Comparison of ENCODE assay signal across 20 cellular contexts in the genomic region with DNA sequence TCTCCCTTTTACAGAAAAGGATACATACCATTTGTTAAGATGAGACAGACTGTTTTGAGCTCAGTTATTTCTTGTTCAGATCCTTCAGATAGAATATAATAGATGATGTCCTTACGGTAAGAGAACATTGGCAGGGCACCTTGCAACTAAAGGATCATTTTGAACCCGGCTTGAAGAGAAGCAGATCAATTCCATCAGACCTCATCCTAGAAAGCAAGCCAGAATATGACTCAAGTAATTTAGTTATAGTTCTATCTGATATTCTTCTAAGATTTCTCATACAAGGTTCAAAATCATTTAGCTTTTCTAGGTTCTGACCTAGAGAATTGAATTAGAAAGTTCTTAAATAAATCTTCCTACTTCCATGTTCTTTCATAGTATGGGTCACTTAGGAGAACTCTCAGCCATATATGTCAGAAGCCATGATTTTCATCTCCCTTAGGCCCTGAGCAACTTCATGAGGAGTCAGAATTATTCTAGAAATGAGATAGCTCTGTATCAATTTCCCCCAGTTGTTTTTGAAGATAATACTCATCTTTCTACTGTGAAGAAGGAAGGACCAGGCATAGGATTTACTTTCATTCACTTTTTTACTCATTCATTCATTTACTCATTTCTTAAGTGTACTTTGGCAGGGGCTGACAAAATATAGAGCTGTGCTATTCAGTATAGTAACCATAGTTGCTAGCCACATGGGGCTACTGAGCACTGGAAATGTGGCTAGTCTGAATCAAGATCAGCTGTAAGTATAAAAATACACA. TPM values are rescaled to one million over a fixed set of nuclear protein-coding genes. Genes with fewer than 3 reads are reported as not detected.
DNase-seq lines count a peak whose midpoint lies in the region; ATAC-seq and TF ChIP-seq lines count a peak whose summit lies in the region.
"Had no signal": no experiment of that assay in that cellular context is flagged by ENCODE, and none has a peak within 500 bp of the region (broad histone marks: within the 10 kb centered on the region; RNA-seq: fewer than 3 reads in every experiment).

No MANE protein-coding gene starts in this region.

- H3K9me3 Mint-ChIP-seq in activated T-cell treated with anti-CD3 and anti-CD28 coated beads, Interleukin-2, amount 50 U/mL, for 4 hours = no peaks in the 10 kb centered on the region
- peaks cover 3% of the 10 kb centered on the region for H3K9me3 Mint-ChIP-seq in activated T-helper 1 cell treated with anti-CD3 and anti-CD28 coated beads, Interleukin-12 subunit alpha, Interleukin-12 subunit beta, Interleukin-2, Interleukin-4 antibody, amounts not matched to agents 30 ng/mL and 10 ng/mL and 1 ng/mL, durations not matched to agents 14 hours and 24 hours and 36 hours

- DNase-seq in activated T-cell treated with anti-CD3 and anti-CD28 coated beads, Interleukin-2, amount 50 U/mL, for 4 hours = no peak
- DNase-seq in activated T-cell treated with anti-CD3 and anti-CD28 coated beads, Interleukin-2, amount 50 U/mL, for 1 hour = no peak
- DNase-seq in activated T-helper 1 cell treated with anti-CD3 and anti-CD28 coated beads, Interleukin-12 subunit alpha, Interleukin-12 subunit beta, Interleukin-2, Interleukin-4 antibody, amounts not matched to agents 30 ng/mL and 10 ng/mL and 1 ng/mL, durations not matched to agents 14 hours and 24 hours and 36 hours (ENCODE audit: low spot score) = no peak
- no peak for DNase-seq in colonic mucosa
- no peak for DNase-seq in NCI-H510A treated with DMSO at 0.1 percent for 48 hours (lab: John Stamatoyannopoulos, UW)
- DNase-seq: activated CD8-positive, alpha-beta memory T cell treated with anti-CD3 and anti-CD28 coated beads for 24 hours; left ventricle myocardium inferior; NCI-H1048; NCI-H2029 treated with DMSO at 0.1 percent for 48 hours; NCI-H446; RPMI8226; testis had no signal

- H3K27me3 ChIP-seq in neutrophil = no peaks in the 10 kb centered on the region
- H3K27me3 ChIP-seq in colonic mucosa = no peaks in the 10 kb centered on the region
- H3K27me3 ChIP-seq: testis had no signal

- H3K27ac Mint-ChIP-seq in activated T-helper 1 cell treated with anti-CD3 and anti-CD28 coated beads, Interleukin-12 subunit alpha, Interleukin-12 subunit beta, Interleukin-2, Interleukin-4 antibody, amounts not matched to agents 30 ng/mL and 10 ng/mL and 1 ng/mL, durations not matched to agents 14 hours and 24 hours and 36 hours = peak overlapping the region; percentile 70

- intact Hi-C loops in activated T-helper 1 cell treated with anti-CD3 and anti-CD28 coated beads, Interleukin-12 subunit alpha, Interleukin-12 subunit beta, Interleukin-2, Interleukin-4 antibody, amounts not matched to agents 30 ng/mL and 10 ng/mL and 1 ng/mL, durations not matched to agents 14 hours and 24 hours and 36 hours (cut with micrococcal nuclease) = loop anchor here (1.0 to 2.0 kb wide), 6 partner anchors 11 to 46 kb away; a partner anchor contains a TSS
- intact Hi-C loops in colonic mucosa (cut with DNase I) = no loop called here

- H3K9ac ChIP-seq in colonic mucosa (ENCODE audit: low read depth in 2 of 2, low read length in 2 of 2) = no peak overlapping the region
- H3K9ac ChIP-seq: KMS-11 had no signal

- no peak overlapping the region for H3K4me3 Mint-ChIP-seq in activated T-cell treated with anti-CD3 and anti-CD28 coated beads, Interleukin-2, amount 50 U/mL, for 4 hours
- H3K4me3 Mint-ChIP-seq in activated T-helper 1 cell treated with anti-CD3 and anti-CD28 coated beads, Interleukin-12 subunit alpha, Interleukin-12 subunit beta, Interleukin-2, Interleukin-4 antibody, amounts not matched to agents 30 ng/mL and 10 ng/mL and 1 ng/mL, durations not matched to agents 14 hours and 24 hours and 36 hours = no peak overlapping the region
- H3K4me3 Mint-ChIP-seq: CD14-positive monocyte had no signal

- peak; percentile 91 to 92 for ATAC-seq in activated T-cell treated with anti-CD3 and anti-CD28 coated beads, Interleukin-2, amount 50 U/mL, for 4 hours
- peak; percentile 60 for ATAC-seq in HG02852 (IDR thresholded peaks at IDR 0.05; ENCODE audit: unreplicated experiment)
- no peak for ATAC-seq in HG02759 (IDR thresholded peaks at IDR 0.05; ENCODE audit: unreplicated experiment)

- H3K27ac ChIP-seq in neutrophil (peak overlapping the region; percentile 60), colonic mucosa (no peak overlapping the region)
- H3K27ac ChIP-seq: coronary artery, KMS-11, left ventricle myocardium inferior, testis had no signal

- peaks cover 59% of the 10 kb centered on the region for H3K4me1 Mint-ChIP-seq in activated T-cell treated with anti-CD3 and anti-CD28 coated beads, Interleukin-2, amount 50 U/mL, for 4 hours (ENCODE audit: low read depth)
- peaks cover 69% of the 10 kb centered on the region for H3K4me1 Mint-ChIP-seq in activated T-helper 1 cell treated with anti-CD3 and anti-CD28 coated beads, Interleukin-12 subunit alpha, Interleukin-12 subunit beta, Interleukin-2, Interleukin-4 antibody, amounts not matched to agents 30 ng/mL and 10 ng/mL and 1 ng/mL, durations not matched to agents 14 hours and 24 hours and 36 hours (ENCODE audit: low read depth)
- H3K4me1 Mint-ChIP-seq: brain had no signal

- peaks cover 29% of the 10 kb centered on the region for H3K36me3 Mint-ChIP-seq in activated T-cell treated with anti-CD3 and anti-CD28 coated beads, Interleukin-2, amount 50 U/mL, for 4 hours (ENCODE audit: insufficient read depth)
- peaks cover 62% of the 10 kb centered on the region for H3K36me3 Mint-ChIP-seq in activated T-helper 1 cell treated with anti-CD3 and anti-CD28 coated beads, Interleukin-12 subunit alpha, Interleukin-12 subunit beta, Interleukin-2, Interleukin-4 antibody, amounts not matched to agents 30 ng/mL and 10 ng/mL and 1 ng/mL, durations not matched to agents 14 hours and 24 hours and 36 hours (ENCODE audit: low read depth)

- H3K4me1 ChIP-seq in neutrophil (ENCODE audit: control insufficient read depth in 1 of 2, insufficient read depth in 1 of 2, low read depth in 1 of 2, low read length in 1 of 2) (peaks cover 29 to 48% of the 10 kb centered on the region in 2 experiments), colonic mucosa (no peaks in the 10 kb centered on the region)
- H3K4me1 ChIP-seq: left ventricle myocardium inferior, testis had no signal

- no peaks in the 10 kb centered on the region for H3K27me3 Mint-ChIP-seq in activated T-cell treated with anti-CD3 and anti-CD28 coated beads, Interleukin-2, amount 50 U/mL, for 4 hours (ENCODE audit: low read depth)
- no peaks in the 10 kb centered on the region for H3K27me3 Mint-ChIP-seq in activated T-helper 1 cell treated with anti-CD3 and anti-CD28 coated beads, Interleukin-12 subunit alpha, Interleukin-12 subunit beta, Interleukin-2, Interleukin-4 antibody, amounts not matched to agents 30 ng/mL and 10 ng/mL and 1 ng/mL, durations not matched to agents 14 hours and 24 hours and 36 hours (ENCODE audit: insufficient read depth)

- H3K36me3 ChIP-seq in neutrophil (peaks cover 99% of the 10 kb centered on the region), colonic mucosa (no peaks in the 10 kb centered on the region)

- no peaks in the 10 kb centered on the region for H3K9me3 ChIP-seq in neutrophil
- no peaks in the 10 kb centered on the region for H3K9me3 ChIP-seq in colonic mucosa
- H3K9me3 ChIP-seq: left ventricle myocardium inferior, testis had no signal

- no peak for TF ChIP-seq CTCF in neutrophil (IDR thresholded peaks at IDR 0.05)
- TF ChIP-seq CTCF in colonic mucosa (IDR thresholded peaks at IDR 0.05) = no peak

- H3K4me3 ChIP-seq in neutrophil (ENCODE audit: low read depth in 1 of 2, low read length in 1 of 2) (no peak overlapping the region), colonic mucosa (no peak overlapping the region)
- H3K4me3 ChIP-seq: coronary artery, left ventricle myocardium inferior, testis had no signal

RNA-seq across cellular contexts. Expression of a gene that starts 2.5 kb away (rescaled TPM):
- total RNA-seq in activated T-cell treated with anti-CD3 and anti-CD28 coated beads, Interleukin-2, amount 50 U/mL, for 4 hours = 1 to 10 TPM; 1.4 to 3.1 (median 2.3) TPM
- total RNA-seq in activated T-helper 1 cell treated with anti-CD3 and anti-CD28 coated beads, Interleukin-12 subunit alpha, Interleukin-12 subunit beta, Interleukin-2, Interleukin-4 antibody, amounts not matched to agents 30 ng/mL and 10 ng/mL and 1 ng/mL, durations not matched to agents 14 hours and 24 hours and 36 hours = 12.5 and 13.9 TPM in 2 replicates
- 1 to 10 TPM; 5.1 to 9.4 TPM for total RNA-seq in colonic mucosa

RNA-seq across cellular contexts. Expression of a gene that starts 11.4 kb away (rescaled TPM):
- total RNA-seq in activated T-cell treated with anti-CD3 and anti-CD28 coated beads, Interleukin-2, amount 50 U/mL, for 4 hours = 10 to 100 TPM; 52.4 to 63.6 (median 53.2) TPM
- total RNA-seq in activated T-helper 1 cell treated with anti-CD3 and anti-CD28 coated beads, Interleukin-12 subunit alpha, Interleukin-12 subunit beta, Interleukin-2, Interleukin-4 antibody, amounts not matched to agents 30 ng/mL and 10 ng/mL and 1 ng/mL, durations not matched to agents 14 hours and 24 hours and 36 hours = 153 and 159 TPM in 2 replicates
- 10 to 100 TPM; 41.5 to 58.4 TPM for total RNA-seq in colonic mucosa

RNA-seq across cellular contexts. Expression of a gene that starts 13.8 kb away (rescaled TPM):
- 1 to 10 TPM; 3.6 to 4.6 (median 3.8) TPM for total RNA-seq in activated T-cell treated with anti-CD3 and anti-CD28 coated beads, Interleukin-2, amount 50 U/mL, for 4 hours
- total RNA-seq in activated T-helper 1 cell treated with anti-CD3 and anti-CD28 coated beads, Interleukin-12 subunit alpha, Interleukin-12 subunit beta, Interleukin-2, Interleukin-4 antibody, amounts not matched to agents 30 ng/mL and 10 ng/mL and 1 ng/mL, durations not matched to agents 14 hours and 24 hours and 36 hours = 7.3 and 8.4 TPM in 2 replicates
- 10 to 100 TPM; 11.9 to 17.0 TPM for total RNA-seq in colonic mucosa

RNA-seq across cellular contexts. Expression of a gene that starts 15.5 kb away (rescaled TPM):
- not detected for total RNA-seq in activated T-cell treated with anti-CD3 and anti-CD28 coated beads, Interleukin-2, amount 50 U/mL, for 4 hours
- total RNA-seq in activated T-helper 1 cell treated with anti-CD3 and anti-CD28 coated beads, Interleukin-12 subunit alpha, Interleukin-12 subunit beta, Interleukin-2, Interleukin-4 antibody, amounts not matched to agents 30 ng/mL and 10 ng/mL and 1 ng/mL, durations not matched to agents 14 hours and 24 hours and 36 hours = 0.80 and 1.2 TPM in 2 replicates
- total RNA-seq in colonic mucosa = not detected
- total RNA-seq: HT-29, left ventricle myocardium inferior had no signal

RNA-seq across cellular contexts. Expression of a gene that starts 40.8 kb away (rescaled TPM):
- 10 to 100 TPM; 49.3 to 53.0 (median 51.4) TPM for total RNA-seq in activated T-cell treated with anti-CD3 and anti-CD28 coated beads, Interleukin-2, amount 50 U/mL, for 4 hours
- 93.1 and 94.1 TPM in 2 replicates for total RNA-seq in activated T-helper 1 cell treated with anti-CD3 and anti-CD28 coated beads, Interleukin-12 subunit alpha, Interleukin-12 subunit beta, Interleukin-2, Interleukin-4 antibody, amounts not matched to agents 30 ng/mL and 10 ng/mL and 1 ng/mL, durations not matched to agents 14 hours and 24 hours and 36 hours
- total RNA-seq in colonic mucosa = 1 to 10 TPM; 4.0 to 7.9 TPM
